31 cellular contexts compared by ENCODE assay signal in the genomic region with DNA sequence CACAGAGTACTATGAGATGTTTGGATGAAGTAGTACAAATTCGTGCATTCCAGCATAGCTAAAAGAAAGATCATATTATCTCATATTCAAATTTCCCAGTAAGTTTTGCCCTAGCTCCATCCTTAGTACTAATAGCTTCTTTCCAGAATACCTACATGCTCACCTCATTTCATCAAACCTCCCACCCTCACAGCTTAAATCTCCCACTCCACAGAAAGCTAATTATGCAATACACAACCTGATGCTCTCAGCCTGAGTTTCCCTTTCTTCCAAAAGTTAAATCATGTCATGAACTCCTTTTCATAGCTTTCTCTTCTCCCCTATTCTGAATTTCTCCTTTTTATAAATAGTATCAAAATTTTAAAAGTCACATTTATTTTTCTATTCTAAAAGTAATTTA.
"Had no signal": no experiment of that assay in that cellular context is flagged by ENCODE, and none has a peak within 500 bp of the region (broad histone marks: within the 10 kb centered on the region; RNA-seq: fewer than 3 reads in every experiment).

No MANE protein-coding gene starts in this region.

- H3K27ac ChIP-seq: adrenal gland, ascending aorta, body of pancreas, brain microvascular endothelial cell, breast epithelium, cardiac muscle cell had no signal

- DNase-seq: activated effector memory CD4-positive, alpha-beta T cell treated with anti-CD3 and anti-CD28 coated beads, Interleukin-2, amount 50 U/mL, for 16 hours; activated effector memory CD4-positive, alpha-beta T cell treated with Interleukin-2 at 50 U/mL for 16 hours; activated gamma-delta T cell; activated gamma-delta T cell treated with Interleukin-2 at 50 U/mL for 16 hours; activated naive CD4-positive, alpha-beta T cell; activated naive CD4-positive, alpha-beta T cell treated with anti-CD3 and anti-CD28 coated beads for 36 hours; activated naive CD4-positive, alpha-beta T cell treated with anti-CD3 and anti-CD28 coated beads, Interleukin-2, amount 10 ng/mL, durations not matched to agents 7 days and 5 days; activated naive CD4-positive, alpha-beta T cell treated with anti-CD3 and anti-CD28 coated beads, Interleukin-2, amount 50 U/mL, for 16 hours; activated naive CD4-positive, alpha-beta T cell treated with Interleukin-2 at 50 U/mL for 16 hours; activated naive CD8-positive, alpha-beta T cell treated with anti-CD3 and anti-CD28 coated beads for 36 hours; activated naive CD8-positive, alpha-beta T cell treated with anti-CD3 and anti-CD28 coated beads, Interleukin-2, amount 10 ng/mL, durations not matched to agents 7 days and 5 days; activated naive CD8-positive, alpha-beta T cell treated with anti-CD3 and anti-CD28 coated beads, Interleukin-2, amount 50 U/mL, for 24 hours; activated T-cell treated with anti-CD3 and anti-CD28 coated beads, Interleukin-2, amount 50 U/mL, for 1 hour; activated T-cell treated with anti-CD3 and anti-CD28 coated beads, Interleukin-2, amount 50 U/mL, for 24 hours; activated T-cell treated with anti-CD3 and anti-CD28 coated beads, Interleukin-2, amount 50 U/mL, for 4 hours; activated T-cell treated with anti-CD3 and anti-CD28 coated beads, Interleukin-2, amount 50 U/mL, for 48 hours; activated T-cell treated with anti-CD3 and anti-CD28 coated beads, Interleukin-2, amount 50 U/mL, for 72 hours; adrenal gland; amniotic stem cell; amygdala; anterior cingulate cortex; aorta; body of pancreas; brain microvascular endothelial cell; central memory CD4-positive, alpha-beta T cell; cerebellar nuclear complex had no signal

- ATAC-seq: activated naive CD4-positive, alpha-beta T cell treated with anti-CD3 and anti-CD28 coated beads, Interleukin-2, amount 50 U/mL, for 72 hours; activated naive CD8-positive, alpha-beta T cell treated with anti-CD3 and anti-CD28 coated beads, Interleukin-2, amount 50 U/mL, for 24 hours; activated T-cell treated with anti-CD3 and anti-CD28 coated beads, Interleukin-2, amount 50 U/mL, for 4 hours; activated T-cell treated with anti-CD3 and anti-CD28 coated beads, Interleukin-2, amount 50 U/mL, for 72 hours; activated T-helper 17 cell treated with anti-CD3 and anti-CD28 coated beads, Interleukin-2, amount 50 U/mL, for 72 hours; body of pancreas had no signal
